ENCODE assay signal across 29 cellular contexts in genomic region chr9:36823466-36823865, GRCh38.
"Had no signal": no experiment of that assay in that cellular context is flagged by ENCODE, and none has a peak within 500 bp of the region (broad histone marks: within the 10 kb centered on the region; RNA-seq: fewer than 3 reads in every experiment).

No MANE protein-coding gene starts in this region.

- H3K4me3 Mint-ChIP-seq: dendritic cell treated with granulocyte-macrophage colony-stimulating factor and Interleukin-4, amounts not matched to agents 40 ng/mL and 50 ng/mL, for 4 days; endodermal cell; naive thymus-derived CD4-positive, alpha-beta T cell; nephron; stimulated activated effector memory CD8-positive, alpha-beta T cell treated with anti-CD3 and anti-CD28 coated beads, Interleukin-12 subunit alpha, Interleukin-12 subunit beta, amount 100 ng/mL, for 72 hours; type B pancreatic cell had no signal

- H3K9me3 Mint-ChIP-seq: dendritic cell treated with granulocyte-macrophage colony-stimulating factor and Interleukin-4, amounts not matched to agents 40 ng/mL and 50 ng/mL, for 4 days; endodermal cell; nephron; stimulated activated effector memory CD8-positive, alpha-beta T cell treated with anti-CD3 and anti-CD28 coated beads, Interleukin-12 subunit alpha, Interleukin-12 subunit beta, amount 100 ng/mL, for 72 hours; type B pancreatic cell had no signal

- H3K27ac ChIP-seq: colonic mucosa, epithelial cell of prostate, gastrocnemius medialis, heart left ventricle, hepatocyte, ovary, psoas muscle, skin epidermis, stomach, testis, tibial artery had no signal

- ATAC-seq: esophagus mucosa; gastrocnemius medialis; heart left ventricle; left lobe of liver; naive thymus-derived CD4-positive, alpha-beta T cell; psoas muscle; right cardiac atrium; stimulated activated effector memory CD8-positive, alpha-beta T cell treated with anti-CD3 and anti-CD28 coated beads, Interleukin-12 subunit alpha, Interleukin-12 subunit beta, amount 100 ng/mL, for 72 hours had no signal

- H3K36me3 Mint-ChIP-seq: naive thymus-derived CD4-positive, alpha-beta T cell; stimulated activated effector memory CD8-positive, alpha-beta T cell treated with anti-CD3 and anti-CD28 coated beads, Interleukin-12 subunit alpha, Interleukin-12 subunit beta, amount 100 ng/mL, for 72 hours; type B pancreatic cell had no signal

- DNase-seq: colonic mucosa; effector CD8-positive, alpha-beta T cell; endodermal cell; foreskin fibroblast; gastrocnemius medialis; heart left ventricle; mesenchymal stem cell; midbrain; naive thymus-derived CD4-positive, alpha-beta T cell; nucleus accumbens; ovary; posterior cingulate gyrus; psoas muscle; right cardiac atrium; stimulated activated CD4-positive, alpha-beta T cell treated with anti-CD3 and anti-CD28 coated beads, Interleukin-2, amount 100 ng/mL, for 24 hours; stimulated activated CD4-positive, alpha-beta T cell treated with anti-CD3 and anti-CD28 coated beads, Interleukin-4, amount 100 ng/mL, for 24 hours; stimulated activated naive CD4-positive, alpha-beta T cell treated with Interleukin-2 at 50 U/mL for 16 hours; stomach; testis; tibial artery had no signal

- H3K27ac Mint-ChIP-seq: dendritic cell treated with granulocyte-macrophage colony-stimulating factor and Interleukin-4, amounts not matched to agents 40 ng/mL and 50 ng/mL, for 4 days; endodermal cell; naive thymus-derived CD4-positive, alpha-beta T cell; nephron; stimulated activated effector memory CD8-positive, alpha-beta T cell treated with anti-CD3 and anti-CD28 coated beads, Interleukin-12 subunit alpha, Interleukin-12 subunit beta, amount 100 ng/mL, for 72 hours; type B pancreatic cell had no signal
